8 cellular contexts compared by ENCODE assay signal in genomic region chr13:75687145-75687763, GRCh38. TPM values are rescaled to one million over a fixed set of nuclear protein-coding genes. Genes with fewer than 3 reads are reported as not detected.
DNase-seq lines count a peak whose midpoint lies in the region; ATAC-seq, FAIRE-seq and TF ChIP-seq lines count a peak whose summit lies in the region.

No MANE protein-coding gene starts in this region.

- no peak overlapping the region for H3K4me2 ChIP-seq in H1 (ENCODE audit: insufficient read depth in 1 of 2, low read depth in 2 of 2, low read length in 2 of 2)

- ATAC-seq in GM21360 (IDR thresholded peaks at IDR 0.05; ENCODE audit: unreplicated experiment): no peak

- no peak overlapping the region for H2BK5ac ChIP-seq in H1 (ENCODE audit: low read depth, low read length)

- H3K4me3 ChIP-seq in H1 (ENCODE audit: extremely low read depth in 1 of 4, insufficient read depth in 2 of 4, low read depth in 3 of 4, low read length in 4 of 4): no peak overlapping the region

- peaks cover 2% of the 10 kb centered on the region for H3K4me1 Mint-ChIP-seq in progenitor cell of endocrine pancreas (ENCODE audit: low read depth)

- no peaks in the 10 kb centered on the region for H3K79me1 ChIP-seq in H1 (ENCODE audit: low read depth, low read length)

- no peak overlapping the region for H3K4ac ChIP-seq in H1 (replicated peaks; ENCODE audit: insufficient read length, low read depth, low read length)

- no peaks in the 10 kb centered on the region for H3K79me2 ChIP-seq in H1 (ENCODE audit: control insufficient read depth in 1 of 2, insufficient read depth in 2 of 2, low read length in 2 of 2)

- no peaks in the 10 kb centered on the region for H3K36me3 Mint-ChIP-seq in progenitor cell of endocrine pancreas (ENCODE audit: insufficient read depth)

- no peak overlapping the region for H3K4me3 Mint-ChIP-seq in progenitor cell of endocrine pancreas (ENCODE audit: low read depth)

- H3K18ac ChIP-seq in H1 (ENCODE audit: extremely low read depth, low read length): no peak overlapping the region

- H3K27ac Mint-ChIP-seq in progenitor cell of endocrine pancreas: no peak overlapping the region

- no peak overlapping the region for H2BK12ac ChIP-seq in H1 (ENCODE audit: low read depth, low read length)

- no peak overlapping the region for H3K14ac ChIP-seq in H1 (ENCODE audit: insufficient read length)

- H3K36me3 ChIP-seq in H1 (ENCODE audit: control insufficient read depth in 2 of 4, insufficient read depth in 4 of 4, low read length in 3 of 4): no peaks in the 10 kb centered on the region

- DNase-seq in GM13976 (ENCODE audit: low spot score) (no peak), NCI-H526 (lab: John Stamatoyannopoulos, UW) (peak; percentile 13 to 60), H1 (ENCODE audit: low read depth in 1 of 2, low spot score in 2 of 2) (no peak), progenitor cell of endocrine pancreas (ENCODE audit: low spot score, unreplicated experiment) (no peak), GM20000 (ENCODE audit: low spot score) (no peak), anterior cingulate cortex (lab: John Stamatoyannopoulos, UW) (no peak)
- no peak for DNase-seq in activated CD4-positive, alpha-beta T cell treated with anti-CD3 and anti-CD28 coated beads, Interleukin-2, amount 50 U/mL, for 48 hours

- H3K9ac ChIP-seq in H1 (replicated peaks in 1 of 4; ENCODE audit: extremely low read depth in 1 of 4, low read depth in 3 of 4, low read length in 3 of 4): no peak overlapping the region

- H3K27ac ChIP-seq in H1 (ENCODE audit: low read depth, low read length): no peak overlapping the region

- no peak overlapping the region for H4K91ac ChIP-seq in H1 (replicated peaks; ENCODE audit: insufficient read length, low read length)

- in situ Hi-C loops in GM13976 (cut with MboI; ENCODE audit: low sequenced_read_pairs, unreplicated experiment): loop anchor here (25.0 kb wide), 1 partner anchor 775 kb away; no protein-coding TSS in a partner anchor

- TF ChIP-seq CTCF in GM13976 (IDR thresholded peaks at IDR 0.05; ENCODE audit: borderline replicate concordance, control extremely low read depth, extremely low read depth, insufficient read depth, missing control alignments) (peak; percentile 11), H1 (IDR thresholded peaks at IDR 0.05; ENCODE audit: control extremely low read depth in 1 of 3, insufficient read depth in 1 of 3, low read depth in 1 of 3, low read length in 3 of 3) (peak in 2 of 3 experiments; percentile 42 to 51; a peak in 2 of 4 replicates), progenitor cell of endocrine pancreas (IDR thresholded peaks at IDR 0.05; ENCODE audit: unreplicated experiment) (peak; percentile 70), GM20000 (IDR thresholded peaks at IDR 0.05; ENCODE audit: extremely low read depth, missing control alignments) (no peak)

- no peak for TF ChIP-seq EP300 in H1 (IDR thresholded peaks at IDR 0.05; ENCODE audit: borderline replicate concordance in 1 of 2, low read depth in 2 of 2, low read length in 2 of 2)

- H3K4me1 ChIP-seq in H1 (replicated peaks in 1 of 4; ENCODE audit: control insufficient read depth in 3 of 4, insufficient read depth in 4 of 4, low read length in 3 of 4): peaks cover 2 to 7% (median 5%) of the 10 kb centered on the region in 4 experiments; a peak in 6 of 7 replicates

- CTCF ChIA-PET in H1 (lab: Charles Lee; ENCODE audit: partially characterized antibody): interaction anchor here (0.6 to 5.5 kb wide), 31 partner anchors 8 to 1202 kb away, joined by 3 to 59 read pairs (median 4); no protein-coding TSS in a partner anchor

- no peak overlapping the region for H4K5ac ChIP-seq in H1 (ENCODE audit: insufficient read length, low read depth, low read length)

- no peak for TF ChIP-seq POLR2A in H1 (IDR thresholded peaks at IDR 0.05; ENCODE audit: control extremely low read depth in 1 of 2, low read depth in 2 of 2, low read length in 2 of 2)

- no peaks in the 10 kb centered on the region for H3K27me3 Mint-ChIP-seq in progenitor cell of endocrine pancreas

- no peak overlapping the region for H2BK120ac ChIP-seq in H1 (replicated peaks; ENCODE audit: low read depth, low read length)

- no peaks in the 10 kb centered on the region for H3K9me3 ChIP-seq in H1 (ENCODE audit: insufficient read depth in 2 of 2, low read depth in 1 of 2, low read length in 1 of 2)

- no peak overlapping the region for H3K56ac ChIP-seq in H1 (replicated peaks; ENCODE audit: insufficient read length, low read depth, low read length)

- H3K23ac ChIP-seq in H1 (ENCODE audit: insufficient read length): no peak overlapping the region

- H2BK20ac ChIP-seq in H1 (ENCODE audit: low read length): no peak overlapping the region

- POLR2A ChIA-PET in H1 (lab: Charles Lee; ENCODE audit: partially characterized antibody): interaction anchor here (0.7 kb wide), 1 partner anchor 430 kb away, joined by 3 read pairs; no protein-coding TSS in a partner anchor

- no peaks in the 10 kb centered on the region for H3K9me3 Mint-ChIP-seq in progenitor cell of endocrine pancreas (ENCODE audit: low read depth)

- H2AFZ ChIP-seq in H1 (ENCODE audit: low read length): no peak overlapping the region

- H4K8ac ChIP-seq in H1 (ENCODE audit: extremely low read depth, insufficient read depth, low read length): no peak overlapping the region

- peak; percentile 64 to 65 for TF ChIP-seq RAD21 in H1 (IDR thresholded peaks at IDR 0.05 in 1 of 2, conservative IDR thresholded peaks at IDR 0.05 in 1 of 2; ENCODE audit: low read depth in 2 of 2, low read length in 2 of 2)

- H2BK15ac ChIP-seq in H1 (ENCODE audit: low read length): no peak overlapping the region

- no peak overlapping the region for H2AK5ac ChIP-seq in H1 (ENCODE audit: low read depth, low read length)

- H3K23me2 ChIP-seq in H1 (ENCODE audit: low read depth, low read length): no peaks in the 10 kb centered on the region

- H4K20me1 ChIP-seq in H1 (replicated peaks in 1 of 2; ENCODE audit: control insufficient read depth in 1 of 2, insufficient read depth in 2 of 2, low read length in 2 of 2): no peaks in the 10 kb centered on the region

- FAIRE-seq in H1 (lab: Jason Lieb, UNC): no peak

- H3K27me3 ChIP-seq in H1 (replicated peaks in 1 of 4; ENCODE audit: control insufficient read depth in 3 of 4, extremely low read depth in 1 of 4, insufficient read depth in 3 of 4, low read length in 3 of 4): no peaks in the 10 kb centered on the region

TF ChIP-seq in H1, 55 proteins besides CTCF, POLR2A, EP300 and RAD21:
- TF ChIP-seq CREB1 (IDR thresholded peaks at IDR 0.05): no peak
- no peak for TF ChIP-seq SP1 (IDR thresholded peaks at IDR 0.05; ENCODE audit: low read depth, low read length)

RNA-seq across cellular contexts. Expression of gene LMO7, which starts 51.1 kb away (rescaled TPM):
- 24.3 and 28.3 TPM in 2 replicates for total RNA-seq in H1 (2021; fragmentation: NEBNext Ultra II Directional; extraction: Animal tissue kit (Norgen Biotek cat#: 25700))
- 8.1 and 11.3 TPM in 2 replicates for polyA plus RNA-seq in H1 (2011; rRNA removed)
- 5.1 TPM for polyA plus RNA-seq in H1 (2011; cell fraction: cytosol; rRNA removed)
- polyA plus RNA-seq in H1 (2011; cell fraction: nucleus; rRNA removed): 42.3 TPM
- 12.8 to 18.0 TPM (median 15.0 TPM) in 4 replicates for polyA plus RNA-seq in H1 (2012, experiment 1 of 2)
- polyA plus RNA-seq in H1 (2012, experiment 2 of 2): 1.6 TPM
- 43.1 TPM for polyA plus RNA-seq in H1 (2013, experiment 1 of 2)
- 50.3 TPM for polyA plus RNA-seq in H1 (2013, experiment 2 of 2)
- 6.0 and 12.3 TPM in 2 replicates for polyA minus RNA-seq in H1 (2011; rRNA and poly(A)+ RNA removed)
- 7.8 TPM for polyA minus RNA-seq in H1 (2011; cell fraction: cytosol; rRNA and poly(A)+ RNA removed)
- 32.8 TPM for polyA minus RNA-seq in H1 (2011; cell fraction: nucleus; rRNA and poly(A)+ RNA removed)
- 15.0 and 22.3 TPM in 2 replicates for total RNA-seq in progenitor cell of endocrine pancreas

Comparison
In these comparisons a context has a peak if more than half of its experiments do, and no peak if none do; other contexts are left out.
1. DNase-seq: peak in NCI-H526 (2 of 2); none in GM13976 (single experiment), H1 (0 of 2), progenitor cell of endocrine pancreas (single experiment), GM20000 (single experiment), anterior cingulate cortex (0 of 58) and activated CD4-positive, alpha-beta T cell treated with anti-CD3 and anti-CD28 coated beads, Interleukin-2, amount 50 U/mL, for 48 hours (0 of 2).